ENCODE assay signal across 21 cellular contexts in the genomic region with DNA sequence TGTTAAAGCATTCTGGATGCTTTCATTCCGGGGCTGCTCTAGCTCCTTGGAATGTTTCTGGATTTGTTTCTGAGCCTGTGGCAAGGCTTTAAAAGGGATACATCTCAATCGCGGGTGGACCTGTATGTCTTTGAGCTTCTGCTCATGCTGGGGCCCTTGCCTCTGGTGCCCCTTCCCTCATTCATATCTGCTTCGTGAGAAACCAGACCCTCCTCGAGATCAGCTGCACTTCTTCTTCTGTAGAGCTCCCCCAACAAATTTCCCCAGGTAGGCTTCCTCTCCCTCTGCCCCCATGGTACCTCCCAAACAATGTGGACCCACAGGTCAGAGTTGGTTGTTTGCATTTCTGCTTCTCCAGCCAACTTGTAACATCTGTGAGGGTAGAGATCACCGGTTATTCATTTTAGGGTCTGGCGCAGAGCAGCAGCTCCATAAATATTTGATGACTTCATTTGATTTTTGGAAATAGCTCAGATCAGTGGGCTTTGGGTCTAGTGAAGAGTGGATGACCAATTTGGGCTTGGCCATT. TPM values are rescaled to one million over a fixed set of nuclear protein-coding genes. Genes with fewer than 3 reads are reported as not detected.
"Had no signal": no experiment of that assay in that cellular context is flagged by ENCODE, and none has a peak within 500 bp of the region (broad histone marks: within the 10 kb centered on the region; RNA-seq: fewer than 3 reads in every experiment).

No MANE protein-coding gene starts in this region.

- FAIRE-seq: TTC549 had no signal

- H3K4me3 ChIP-seq: breast epithelium had no signal

- H3K27me3 ChIP-seq: breast epithelium had no signal

- H3K36me3 ChIP-seq: breast epithelium had no signal

- DNase-seq: activated CD4-positive, CD25-positive, alpha-beta regulatory T cell; activated CD8-positive, alpha-beta T cell treated with anti-CD3 and anti-CD28 coated beads for 36 hours; activated effector memory CD4-positive, alpha-beta T cell treated with Interleukin-2 at 50 U/mL for 16 hours; activated naive CD4-positive, alpha-beta T cell; activated T-cell treated with anti-CD3 and anti-CD28 coated beads, Interleukin-2, amount 50 U/mL, for 24 hours; aorta; central memory CD4-positive, alpha-beta T cell; NCI-H1105 treated with DMSO at 0.1 percent for 48 hours; NCI-H146; NCI-H1930; NCI-H2171; NCI-H2227 treated with DMSO at 0.1 percent for 48 hours; NCI-H526 treated with DMSO at 0.1 percent for 48 hours; NCI-H82; SIG-M5; T-cell; T-helper 2 cell; T1000 had no signal

- ATAC-seq: activated CD8-positive, alpha-beta T cell treated with anti-CD3 and anti-CD28 coated beads for 36 hours; T-cell had no signal

- H3K9me3 ChIP-seq: breast epithelium had no signal

- H3K27ac ChIP-seq: breast epithelium had no signal

RNA-seq across cellular contexts. Expression of gene ZNF618, which starts 6.6 kb away (rescaled TPM):
- total RNA-seq: OCI-LY7 had no signal
